In the genomic region with DNA sequence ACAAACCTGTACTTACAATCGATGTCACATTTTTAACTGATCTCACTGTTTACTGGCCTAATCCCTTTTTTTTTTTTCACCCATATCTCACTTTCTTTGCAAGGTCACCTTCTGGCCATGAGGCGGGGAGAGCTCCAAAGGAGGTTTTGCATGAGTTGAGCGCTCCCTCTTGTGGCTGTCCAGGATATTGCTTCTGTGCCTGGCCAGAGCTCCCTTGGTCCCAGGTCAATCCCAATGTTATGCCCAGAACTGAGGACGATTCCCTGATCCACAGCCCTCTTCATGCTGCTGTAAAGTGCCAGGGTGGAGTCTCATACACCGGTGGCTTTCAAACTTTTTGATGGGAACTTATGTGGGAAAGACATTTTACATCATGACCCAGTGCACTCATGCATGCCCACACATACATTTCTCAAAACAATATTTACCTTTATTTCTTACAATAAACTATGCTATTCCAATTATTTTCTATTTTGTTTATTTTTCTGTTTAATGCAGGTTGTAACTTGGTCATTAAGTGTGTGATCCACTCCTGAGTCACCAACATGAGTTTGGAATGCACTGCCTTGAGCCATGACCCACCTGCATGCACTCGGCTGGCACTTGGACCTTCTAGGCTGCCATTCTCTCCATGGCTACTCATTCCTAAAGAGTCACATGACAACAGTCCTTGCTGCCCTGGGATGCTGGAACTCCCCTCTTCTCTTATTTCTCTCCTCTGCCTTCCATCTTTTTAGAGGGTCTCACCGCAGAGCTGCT, we compare ENCODE assay signal across 8 cellular contexts. TPM values are rescaled to one million over a fixed set of nuclear protein-coding genes. Genes with fewer than 3 reads are reported as not detected.
DNase-seq lines count a peak whose midpoint lies in the region; ATAC-seq and TF ChIP-seq lines count a peak whose summit lies in the region.

No MANE protein-coding gene starts in this region.

- POLR2A ChIA-PET in RWPE1 (lab: Yijun Ruan, JAX; ENCODE audit: low non-redundant PET) = no interaction called here

- H3K9me3 ChIP-seq in gastroesophageal sphincter (peaks cover 0 to 3% (median 0%) of the 10 kb centered on the region in 3 donors), tibial nerve (peaks cover 0 to 4% (median 0%) of the 10 kb centered on the region in 4 donors)

- TF ChIP-seq POLR2A in gastroesophageal sphincter (IDR thresholded peaks at IDR 0.05) (no peak), tibial nerve (IDR thresholded peaks at IDR 0.05) (no peak)

- WGBS in gastroesophageal sphincter (ENCODE audit: low coverage in 1 of 2), 2 donors = 20 to 28% methylated on average over 6 to 7 of the region's 7 CpGs
- 30 to 33% methylated on average over 7 of the region's 7 CpGs for WGBS in tibial nerve, 2 donors

- peaks cover 5% of the 10 kb centered on the region for H3K4me1 Mint-ChIP-seq in activated T-helper 2 cell treated with anti-CD3 and anti-CD28 coated beads, Interferon-gamma antibody, Interleukin-2, Interleukin-4, amounts not matched to agents 10 μg/mL and 5 μg/mL and 100 μg/mL, durations not matched to agents 14 hours and 24 hours and 36 hours (ENCODE audit: low read depth)
- H3K4me1 Mint-ChIP-seq in osteocyte (ENCODE audit: unreplicated experiment) = peaks cover 6% of the 10 kb centered on the region

- peak; percentile 72 to 73 for DNase-seq in AML-193 (lab: John Stamatoyannopoulos, UW)
- peak; percentile 73 for DNase-seq in LoVo (ENCODE audit: low spot score)
- peak; percentile 70 for DNase-seq in RWPE1 (ENCODE audit: low spot score)
- peak; percentile 34 for DNase-seq in activated T-helper 2 cell treated with anti-CD3 and anti-CD28 coated beads, Interferon-gamma antibody, Interleukin-2, Interleukin-4, amounts not matched to agents 10 μg/mL and 5 μg/mL and 100 μg/mL, durations not matched to agents 14 hours and 24 hours and 36 hours (ENCODE audit: low spot score)
- DNase-seq in osteocyte (ENCODE audit: extremely low spot score, unreplicated experiment) = peak; percentile 91
- DNase-seq in tibial nerve (ENCODE audit: low spot score in 2 of 2) = peak; percentile 76 to 90

- H3K27ac ChIP-seq in RWPE1 = no peak overlapping the region
- H3K27ac ChIP-seq in gastroesophageal sphincter = no peak overlapping the region
- H3K27ac ChIP-seq in tibial nerve = no peak overlapping the region

- peak; percentile 91 for TF ChIP-seq CTCF in RWPE1 (conservative IDR thresholded peaks at IDR 0.05; ENCODE audit: low read depth)
- peak; percentile 89 to 93 (median 92) for TF ChIP-seq CTCF in gastroesophageal sphincter (IDR thresholded peaks at IDR 0.05)
- peak; percentile 91 for TF ChIP-seq CTCF in osteocyte (IDR thresholded peaks at IDR 0.05)
- TF ChIP-seq CTCF in tibial nerve (IDR thresholded peaks at IDR 0.05) = peak; percentile 81 to 93 (median 88)

- CTCF ChIA-PET in RWPE1 (lab: Yijun Ruan, JAX) = interaction anchor here (0.5 to 5.0 kb wide), 46 partner anchors 9 to 1507 kb away, joined by 3 to 177 read pairs (median 4); partner anchors contain the start of gene SST

- H3K9me3 Mint-ChIP-seq in activated T-helper 2 cell treated with anti-CD3 and anti-CD28 coated beads, Interferon-gamma antibody, Interleukin-2, Interleukin-4, amounts not matched to agents 10 μg/mL and 5 μg/mL and 100 μg/mL, durations not matched to agents 14 hours and 24 hours and 36 hours = peaks cover 5% of the 10 kb centered on the region
- no peaks in the 10 kb centered on the region for H3K9me3 Mint-ChIP-seq in osteocyte (ENCODE audit: unreplicated experiment)

- H3K27me3 Mint-ChIP-seq in activated T-helper 2 cell treated with anti-CD3 and anti-CD28 coated beads, Interferon-gamma antibody, Interleukin-2, Interleukin-4, amounts not matched to agents 10 μg/mL and 5 μg/mL and 100 μg/mL, durations not matched to agents 14 hours and 24 hours and 36 hours (ENCODE audit: low read depth) = peaks cover 44% of the 10 kb centered on the region
- H3K27me3 Mint-ChIP-seq in osteocyte (ENCODE audit: unreplicated experiment) = peaks cover 56% of the 10 kb centered on the region

- no peak for TF ChIP-seq EP300 in gastroesophageal sphincter (IDR thresholded peaks at IDR 0.05)
- TF ChIP-seq EP300 in tibial nerve (IDR thresholded peaks at IDR 0.05) = no peak

- H3K4me1 ChIP-seq in gastroesophageal sphincter = peaks cover 3 to 10% (median 3%) of the 10 kb centered on the region in 3 donors
- H3K4me1 ChIP-seq in tibial nerve = peaks cover 0 to 5% (median 0%) of the 10 kb centered on the region in 4 donors

- H3K36me3 Mint-ChIP-seq in activated T-helper 2 cell treated with anti-CD3 and anti-CD28 coated beads, Interferon-gamma antibody, Interleukin-2, Interleukin-4, amounts not matched to agents 10 μg/mL and 5 μg/mL and 100 μg/mL, durations not matched to agents 14 hours and 24 hours and 36 hours (ENCODE audit: low read depth) = no peaks in the 10 kb centered on the region
- H3K36me3 Mint-ChIP-seq in osteocyte (ENCODE audit: unreplicated experiment) = no peaks in the 10 kb centered on the region

- peak; percentile 76 for ATAC-seq in GM19463 (IDR thresholded peaks at IDR 0.05; ENCODE audit: unreplicated experiment)
- ATAC-seq in gastroesophageal sphincter = peak; percentile 66

- H3K27ac Mint-ChIP-seq in activated T-helper 2 cell treated with anti-CD3 and anti-CD28 coated beads, Interferon-gamma antibody, Interleukin-2, Interleukin-4, amounts not matched to agents 10 μg/mL and 5 μg/mL and 100 μg/mL, durations not matched to agents 14 hours and 24 hours and 36 hours = no peak overlapping the region
- no peak overlapping the region for H3K27ac Mint-ChIP-seq in osteocyte (ENCODE audit: unreplicated experiment)

- H3K4me3 Mint-ChIP-seq in activated T-helper 2 cell treated with anti-CD3 and anti-CD28 coated beads, Interferon-gamma antibody, Interleukin-2, Interleukin-4, amounts not matched to agents 10 μg/mL and 5 μg/mL and 100 μg/mL, durations not matched to agents 14 hours and 24 hours and 36 hours (ENCODE audit: low read depth) = no peak overlapping the region
- H3K4me3 Mint-ChIP-seq in osteocyte (ENCODE audit: unreplicated experiment) = no peak overlapping the region

- intact Hi-C loops in activated T-helper 2 cell treated with anti-CD3 and anti-CD28 coated beads, Interferon-gamma antibody, Interleukin-2, Interleukin-4, amounts not matched to agents 10 μg/mL and 5 μg/mL and 100 μg/mL, durations not matched to agents 14 hours and 24 hours and 36 hours (cut with micrococcal nuclease) = loop anchor here (1.0 to 2.0 kb wide), 4 partner anchors 34 to 459 kb away; no protein-coding TSS in a partner anchor

- H3K36me3 ChIP-seq in gastroesophageal sphincter (no peaks in the 10 kb centered on the region), tibial nerve (no peaks in the 10 kb centered on the region)

- H3K27me3 ChIP-seq in gastroesophageal sphincter (no peaks in the 10 kb centered on the region), tibial nerve (no peaks in the 10 kb centered on the region)

- H3K4me3 ChIP-seq in gastroesophageal sphincter = no peak overlapping the region
- H3K4me3 ChIP-seq in tibial nerve = no peak overlapping the region

RNA-seq across cellular contexts. Expression of gene SST, which starts 9.6 kb away (rescaled TPM):
- not detected in 2 replicates for total RNA-seq in activated T-helper 2 cell treated with anti-CD3 and anti-CD28 coated beads, Interferon-gamma antibody, Interleukin-2, Interleukin-4, amounts not matched to agents 10 μg/mL and 5 μg/mL and 100 μg/mL, durations not matched to agents 14 hours and 24 hours and 36 hours
- total RNA-seq in gastroesophageal sphincter (1 to 10 TPM in 2 of 4 donors, under 1 TPM in 1, not detected in 1; 0.81 to 2.2 (median 1.2) TPM), osteocyte (not detected in 2 replicates), tibial nerve (not detected)

RNA-seq across cellular contexts. Expression of gene RTP2, which starts 22.5 kb away (rescaled TPM):
- not detected in 2 replicates for total RNA-seq in activated T-helper 2 cell treated with anti-CD3 and anti-CD28 coated beads, Interferon-gamma antibody, Interleukin-2, Interleukin-4, amounts not matched to agents 10 μg/mL and 5 μg/mL and 100 μg/mL, durations not matched to agents 14 hours and 24 hours and 36 hours
- not detected for total RNA-seq in gastroesophageal sphincter
- not detected in 2 replicates for total RNA-seq in osteocyte
- not detected for total RNA-seq in tibial nerve

Comparison
In these comparisons a context has a peak if more than half of its experiments do, and no peak if none do; other contexts are left out.
1. DNase-seq: peak in every context shown above with its lines; median percentile 91 in osteocyte; 83 in tibial nerve; 73 in LoVo; 72 in AML-193; 70 in RWPE1; 34 in activated T-helper 2 cell treated with anti-CD3 and anti-CD28 coated beads, Interferon-gamma antibody, Interleukin-2, Interleukin-4, amounts not matched to agents 10 μg/mL and 5 μg/mL and 100 μg/mL, durations not matched to agents 14 hours and 24 hours and 36 hours.